16 cellular contexts compared by ENCODE assay signal in genomic region chr14:51430600-51430999, GRCh38.
DNase-seq lines count a peak whose midpoint lies in the region; ATAC-seq and TF ChIP-seq lines count a peak whose summit lies in the region.
"Had no signal": no experiment of that assay in that cellular context is flagged by ENCODE, and none has a peak within 500 bp of the region (broad histone marks: within the 10 kb centered on the region; RNA-seq: fewer than 3 reads in every experiment).

No MANE protein-coding gene starts in this region.

- ATAC-seq in HG03039 (IDR thresholded peaks at IDR 0.05; ENCODE audit: unreplicated experiment) (no peak), HG03159 (IDR thresholded peaks at IDR 0.05; ENCODE audit: unreplicated experiment) (no peak)

- H3K36me3 Mint-ChIP-seq in neural crest cell (ENCODE audit: low read depth) = no peaks in the 10 kb centered on the region
- H3K36me3 Mint-ChIP-seq: activated CD4-positive, alpha-beta memory T cell treated with anti-CD3 and anti-CD28 coated beads for 36 hours; activated naive CD8-positive, alpha-beta T cell treated with anti-CD3 and anti-CD28 coated beads for 36 hours had no signal

- H3K9me3 Mint-ChIP-seq in neural crest cell = no peaks in the 10 kb centered on the region
- H3K9me3 Mint-ChIP-seq: activated CD4-positive, alpha-beta memory T cell treated with anti-CD3 and anti-CD28 coated beads for 36 hours; activated naive CD8-positive, alpha-beta T cell treated with anti-CD3 and anti-CD28 coated beads for 36 hours had no signal

- H3K4me3 Mint-ChIP-seq in neural crest cell = peak overlapping the region; percentile 36
- H3K4me3 Mint-ChIP-seq: activated CD4-positive, alpha-beta memory T cell treated with anti-CD3 and anti-CD28 coated beads for 36 hours; activated naive CD8-positive, alpha-beta T cell treated with anti-CD3 and anti-CD28 coated beads for 36 hours; B cell had no signal

- peaks cover 47% of the 10 kb centered on the region for H3K4me1 Mint-ChIP-seq in neural crest cell
- H3K4me1 Mint-ChIP-seq: activated naive CD8-positive, alpha-beta T cell treated with anti-CD3 and anti-CD28 coated beads for 36 hours; B cell had no signal

- intact Hi-C loops in dorsolateral prefrontal cortex (cut with DNase I) = no loop called here

- peak in 2 of 56 donors; percentile 10 to 11 for TF ChIP-seq CTCF in dorsolateral prefrontal cortex (IDR thresholded peaks at IDR 0.05 in 54 of 56, conservative IDR thresholded peaks at IDR 0.05 in 2 of 56; ENCODE audit: low read depth in 1 of 56, partially characterized antibody in 56 of 56)
- no peak for TF ChIP-seq CTCF in neural crest cell (conservative IDR thresholded peaks at IDR 0.05)

- H3K4me3 ChIP-seq in dorsolateral prefrontal cortex = peak overlapping the region in 42 of 59 donors; percentile 1 to 52 (median 22)
- H3K4me3 ChIP-seq: upper lobe of left lung had no signal

- H3K27me3 ChIP-seq in dorsolateral prefrontal cortex = peaks cover 0 to 3% (median 0%) of the 10 kb centered on the region in 45 donors
- H3K27me3 ChIP-seq: upper lobe of left lung had no signal

- H3K27ac Mint-ChIP-seq in neural crest cell (ENCODE audit: unreplicated experiment) = peak overlapping the region; percentile 2
- H3K27ac Mint-ChIP-seq: activated CD4-positive, alpha-beta memory T cell treated with anti-CD3 and anti-CD28 coated beads for 36 hours; activated naive CD8-positive, alpha-beta T cell treated with anti-CD3 and anti-CD28 coated beads for 36 hours; B cell had no signal

- H3K27ac ChIP-seq in dorsolateral prefrontal cortex = peak overlapping the region in 16 of 59 donors; percentile 1 to 61 (median 26)
- H3K27ac ChIP-seq: epithelial cell of prostate, upper lobe of left lung had no signal

- DNase-seq in EL = peak; percentile 35
- peak; percentile 38 for DNase-seq in NCI-H2107 treated with DMSO at 0.1 percent for 48 hours (lab: John Stamatoyannopoulos, UW; ENCODE audit: unreplicated experiment)
- DNase-seq in dorsolateral prefrontal cortex = peak in 1 of 10 donors; percentile 34
- DNase-seq in neural crest cell (ENCODE audit: low read depth, low spot score) = peak; percentile 21
- DNase-seq in NCI-H526 (lab: John Stamatoyannopoulos, UW) = no peak
- no peak for DNase-seq in germinal center (ENCODE audit: low spot score)
- DNase-seq: activated CD4-positive, alpha-beta memory T cell treated with anti-CD3 and anti-CD28 coated beads for 36 hours; activated naive CD8-positive, alpha-beta T cell treated with anti-CD3 and anti-CD28 coated beads for 36 hours; kidney; NCI-H510A treated with DMSO at 0.1 percent for 48 hours; occipital lobe; upper lobe of left lung had no signal

- no peaks in the 10 kb centered on the region for H3K27me3 Mint-ChIP-seq in neural crest cell (ENCODE audit: low read depth)

Comparison
In these comparisons a context has a peak if more than half of its experiments do, and no peak if none do; other contexts are left out.
1. DNase-seq: peak in EL (single experiment), NCI-H2107 treated with DMSO at 0.1 percent for 48 hours (single experiment) and neural crest cell (single experiment); none in NCI-H526 (0 of 2) and germinal center (single experiment).